Comparison of ENCODE assay signal across 15 cellular contexts in genomic region chr10:6175329-6176055, GRCh38. TPM values are rescaled to one million over a fixed set of nuclear protein-coding genes. Genes with fewer than 3 reads are reported as not detected.
DNase-seq lines count a peak whose midpoint lies in the region; ATAC-seq, FAIRE-seq and TF ChIP-seq lines count a peak whose summit lies in the region.
"Had no signal": no experiment of that assay in that cellular context is flagged by ENCODE, and none has a peak within 500 bp of the region (broad histone marks: within the 10 kb centered on the region; RNA-seq: fewer than 3 reads in every experiment).

No MANE protein-coding gene starts in this region.

- H3K9ac ChIP-seq in BLaER1 (no peak overlapping the region), neuronal stem cell (ENCODE audit: low read depth, low read length, poor library complexity) (no peak overlapping the region)

- H3K27me3 ChIP-seq in BLaER1 (no peaks in the 10 kb centered on the region), bronchial epithelial cell (ENCODE audit: control insufficient read depth, insufficient read depth, low read length) (no peaks in the 10 kb centered on the region), neuronal stem cell (ENCODE audit: control insufficient read depth in 3 of 3, insufficient read depth in 3 of 3, low read depth in 1 of 3, low read length in 3 of 3) (no peaks in the 10 kb centered on the region)
- H3K27me3 ChIP-seq: vagina had no signal

- H2AK5ac ChIP-seq in neuronal stem cell (ENCODE audit: low read depth, low read length) = no peak overlapping the region

- H3K27ac ChIP-seq in BLaER1 (no peak overlapping the region), neuronal stem cell (replicated peaks; ENCODE audit: low read length) (no peak overlapping the region)

- no peak overlapping the region for H3K14ac ChIP-seq in neuronal stem cell (ENCODE audit: low read length)

- no peak overlapping the region for H2BK120ac ChIP-seq in neuronal stem cell (ENCODE audit: low read depth, low read length)

- no peak overlapping the region for H4K91ac ChIP-seq in neuronal stem cell (ENCODE audit: low read depth, low read length, poor library complexity)

- no peak overlapping the region for H2BK12ac ChIP-seq in neuronal stem cell (ENCODE audit: low read length)

- H4K8ac ChIP-seq in neuronal stem cell (ENCODE audit: low read depth, low read length) = no peak overlapping the region

- no peak for TF ChIP-seq CTCF in bronchial epithelial cell (IDR thresholded peaks at IDR 0.05; ENCODE audit: insufficient read depth, low read length, severe bottlenecking)

- no peak overlapping the region for H2AFZ ChIP-seq in neuronal stem cell (ENCODE audit: low read length)

- no peak overlapping the region for H3K18ac ChIP-seq in neuronal stem cell (ENCODE audit: low read length)

- no peak overlapping the region for H2BK5ac ChIP-seq in neuronal stem cell (ENCODE audit: low read length)

- DNase-seq in COLO668 (lab: John Stamatoyannopoulos, UW; ENCODE audit: unreplicated experiment) (peak; percentile 3), bronchial epithelial cell (ENCODE audit: low read depth) (no peak), neuronal stem cell (ENCODE audit: low spot score) (no peak), cortex of kidney (lab: John Stamatoyannopoulos, UW) (no peak), NOMO-1 (lab: John Stamatoyannopoulos, UW; ENCODE audit: unreplicated experiment in 2 of 2) (no peak), hepatic stellate cell (ENCODE audit: low spot score) (no peak)
- DNase-seq: islet precursor cell; NK-92 treated with Interleukin-12 subunit alpha and Interleukin-12 subunit beta, amount 100 ng/mL, for 24 hours; retina; SHP77; stimulated activated CD4-positive, alpha-beta T cell treated with anti-CD3 and anti-CD28 coated beads, Interleukin-2, amount 100 ng/mL, for 24 hours had no signal

- peaks cover 14% of the 10 kb centered on the region for H3K79me1 ChIP-seq in neuronal stem cell (ENCODE audit: low read depth, low read length)

- peaks cover 100% of the 10 kb centered on the region for H4K20me1 ChIP-seq in BLaER1

- peak overlapping the region; percentile 31 for H3K23ac ChIP-seq in neuronal stem cell (ENCODE audit: low read depth, low read length, poor library complexity)

- peak overlapping the region; percentile 75 for H3K4me2 ChIP-seq in BLaER1
- H3K4me2 ChIP-seq in neuronal stem cell (ENCODE audit: insufficient read depth, low read length, poor library complexity, severe bottlenecking) = no peak overlapping the region

- H3K4me3 ChIP-seq in BLaER1 (no peak overlapping the region), bronchial epithelial cell (ENCODE audit: low read depth, low read length) (no peak overlapping the region), neuronal stem cell (ENCODE audit: low read length in 2 of 2) (no peak overlapping the region)
- H3K4me3 ChIP-seq: vagina had no signal

- H2BK15ac ChIP-seq in neuronal stem cell (ENCODE audit: low read length) = no peak overlapping the region

- H3K4me1 ChIP-seq in BLaER1 = peaks cover 87% of the 10 kb centered on the region
- H3K4me1 ChIP-seq in neuronal stem cell (ENCODE audit: control insufficient read depth in 2 of 2, insufficient read depth in 1 of 2, low read depth in 1 of 2, low read length in 2 of 2) = peaks cover 0 to 3% of the 10 kb centered on the region in 2 donors

- peak; percentile 91 for FAIRE-seq in bronchial epithelial cell (lab: Jason Lieb, UNC)
- FAIRE-seq: GM12892 had no signal

- H3K9me3 ChIP-seq in BLaER1 (no peaks in the 10 kb centered on the region), neuronal stem cell (replicated peaks in 1 of 2; ENCODE audit: control insufficient read depth in 2 of 2, insufficient read depth in 1 of 2, low read depth in 1 of 2, low read length in 2 of 2) (no peaks in the 10 kb centered on the region)
- H3K9me3 ChIP-seq: vagina had no signal

- no peak for ATAC-seq in GM21737 (IDR thresholded peaks at IDR 0.05; ENCODE audit: unreplicated experiment)

- H3K36me3 ChIP-seq in BLaER1 = peaks cover 38% of the 10 kb centered on the region
- H3K36me3 ChIP-seq in bronchial epithelial cell (ENCODE audit: control insufficient read depth, insufficient read depth, low read length) = peaks cover 6% of the 10 kb centered on the region
- peaks cover 0 to 3% of the 10 kb centered on the region in 2 donors for H3K36me3 ChIP-seq in neuronal stem cell (replicated peaks in 1 of 2; ENCODE audit: control insufficient read depth in 2 of 2, insufficient read depth in 2 of 2, low read length in 2 of 2)
- H3K36me3 ChIP-seq: vagina had no signal

- no CpG with 5 or more reads among the region's 16 CpGs for WGBS in neuronal stem cell (ENCODE audit: extremely low coverage in 2 of 2, insufficient read length in 2 of 2, insufficient replicate concordance in 1 of 2), 2 donors

- no peak overlapping the region for H3K4ac ChIP-seq in neuronal stem cell (ENCODE audit: low read length)

RNA-seq across cellular contexts. Expression of gene PFKFB3, which starts 27.2 kb away (rescaled TPM):
- total RNA-seq in bronchial epithelial cell = 18.7 and 37.0 TPM in 2 replicates
- 11.4 TPM for polyA plus RNA-seq in neuronal stem cell (2013, experiment 1 of 2)
- 11.8 TPM for polyA plus RNA-seq in neuronal stem cell (2013, experiment 2 of 2)
